Comparison of ENCODE assay signal across 14 cellular contexts in the genomic region with DNA sequence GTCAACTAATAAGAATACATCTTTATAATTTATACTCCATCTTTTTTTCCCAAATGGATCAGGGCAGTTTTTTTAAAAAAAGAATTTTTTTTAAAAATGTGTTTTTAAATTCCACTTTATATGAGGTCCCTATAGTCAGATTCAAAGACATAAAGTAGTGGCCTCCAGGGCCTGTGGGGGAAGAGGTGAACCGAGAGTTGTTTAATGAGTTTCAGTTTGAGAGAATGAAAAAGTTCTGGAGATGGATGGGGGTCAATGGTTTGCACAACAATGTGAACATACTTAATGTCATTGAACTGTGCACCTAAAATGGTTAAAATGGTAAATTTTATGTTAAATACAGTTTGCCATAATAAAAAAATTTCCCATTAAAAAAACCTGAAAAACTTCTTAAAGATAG.
"Had no signal": no experiment of that assay in that cellular context is flagged by ENCODE, and none has a peak within 500 bp of the region (broad histone marks: within the 10 kb centered on the region; RNA-seq: fewer than 3 reads in every experiment).

No MANE protein-coding gene starts in this region.

- DNase-seq: activated CD4-positive, alpha-beta T cell treated with anti-CD3 and anti-CD28 coated beads, Interleukin-2, amount 50 U/mL, for 48 hours; activated gamma-delta T cell treated with Interleukin-2 at 50 U/mL for 16 hours; activated naive CD8-positive, alpha-beta T cell treated with anti-CD3 and anti-CD28 coated beads, Interleukin-2, amount 10 ng/mL, durations not matched to agents 7 days and 5 days; body of pancreas; foreskin fibroblast; mesenchymal stem cell; mucosa of descending colon; naive B cell; psoas muscle; right cardiac atrium; stomach; upper lobe of left lung had no signal

- H3K27me3 Mint-ChIP-seq: activated naive CD8-positive, alpha-beta T cell treated with anti-CD3 and anti-CD28 coated beads, Interleukin-2, amount 10 ng/mL, durations not matched to agents 7 days and 5 days; naive B cell had no signal

- H3K36me3 Mint-ChIP-seq: naive B cell had no signal

- H3K4me3 Mint-ChIP-seq: activated naive CD8-positive, alpha-beta T cell treated with anti-CD3 and anti-CD28 coated beads, Interleukin-2, amount 10 ng/mL, durations not matched to agents 7 days and 5 days; activated T-helper 1 cell treated with anti-CD3 and anti-CD28 coated beads, Interleukin-12 subunit alpha, Interleukin-12 subunit beta, Interleukin-2, Interleukin-4 antibody, amounts not matched to agents 30 ng/mL and 10 ng/mL and 1 ng/mL, durations not matched to agents 14 hours and 24 hours and 36 hours; naive B cell; neural progenitor cell had no signal

- H3K27ac Mint-ChIP-seq: activated naive CD8-positive, alpha-beta T cell treated with anti-CD3 and anti-CD28 coated beads, Interleukin-2, amount 10 ng/mL, durations not matched to agents 7 days and 5 days; activated T-helper 1 cell treated with anti-CD3 and anti-CD28 coated beads, Interleukin-12 subunit alpha, Interleukin-12 subunit beta, Interleukin-2, Interleukin-4 antibody, amounts not matched to agents 30 ng/mL and 10 ng/mL and 1 ng/mL, durations not matched to agents 14 hours and 24 hours and 36 hours; neural progenitor cell had no signal

- ATAC-seq: body of pancreas, mucosa of descending colon, psoas muscle, right cardiac atrium had no signal

- H3K9me3 Mint-ChIP-seq: activated naive CD8-positive, alpha-beta T cell treated with anti-CD3 and anti-CD28 coated beads, Interleukin-2, amount 10 ng/mL, durations not matched to agents 7 days and 5 days; activated T-helper 1 cell treated with anti-CD3 and anti-CD28 coated beads, Interleukin-12 subunit alpha, Interleukin-12 subunit beta, Interleukin-2, Interleukin-4 antibody, amounts not matched to agents 30 ng/mL and 10 ng/mL and 1 ng/mL, durations not matched to agents 14 hours and 24 hours and 36 hours; naive B cell; neural progenitor cell had no signal
